19 cellular contexts compared by ENCODE assay signal in the genomic region with DNA sequence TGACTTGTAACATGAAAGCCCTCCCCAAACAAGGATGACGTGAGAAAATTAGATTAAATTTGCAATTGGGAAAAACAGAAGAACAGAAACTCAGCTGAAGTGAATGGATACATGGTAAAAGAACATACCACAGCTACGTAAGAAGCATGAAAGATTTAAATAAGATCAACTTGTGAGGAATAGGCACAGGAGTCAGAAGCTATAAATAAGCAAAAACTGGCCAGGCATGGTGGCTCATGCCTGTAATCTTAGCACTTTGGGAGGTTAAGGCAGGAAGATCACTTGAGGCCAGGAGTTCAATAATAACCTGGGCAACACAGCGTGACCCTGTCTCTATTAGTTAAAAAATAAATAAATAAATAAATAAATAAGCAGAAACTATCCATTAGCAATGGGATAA. TPM values are rescaled to one million over a fixed set of nuclear protein-coding genes. Genes with fewer than 3 reads are reported as not detected.
A peak's percentile ranks its signal among the peaks of the same experiment; 100 is the strongest.
DNase-seq lines count a peak whose midpoint lies in the region; ATAC-seq and TF ChIP-seq lines count a peak whose summit lies in the region.
"Had no signal": no experiment of that assay in that cellular context is flagged by ENCODE, and none has a peak within 500 bp of the region (broad histone marks: within the 10 kb centered on the region; RNA-seq: fewer than 3 reads in every experiment).

No MANE protein-coding gene starts in this region.

- H3K27ac ChIP-seq in endodermal cell (ENCODE audit: low read depth, low read length) (no peak overlapping the region), gastrocnemius medialis (peak overlapping the region; percentile 71 to 80 (median 78))
- H3K27ac ChIP-seq: BLaER1 had no signal

- TF ChIP-seq CTCF in endodermal cell (conservative IDR thresholded peaks at IDR 0.05) (no peak), gastrocnemius medialis (IDR thresholded peaks at IDR 0.05 in 4 of 5, conservative IDR thresholded peaks at IDR 0.05 in 1 of 5) (no peak)

- ATAC-seq in gastrocnemius medialis: peak; percentile 93 to 94

- H3K4me3 Mint-ChIP-seq in activated naive CD8-positive, alpha-beta T cell: no peak overlapping the region
- no peak overlapping the region for H3K4me3 Mint-ChIP-seq in activated naive CD8-positive, alpha-beta T cell treated with anti-CD3 and anti-CD28 coated beads for 36 hours
- no peak overlapping the region for H3K4me3 Mint-ChIP-seq in endodermal cell
- no peak overlapping the region for H3K4me3 Mint-ChIP-seq in activated naive CD4-positive, alpha-beta T cell treated with anti-CD3 and anti-CD28 coated beads for 36 hours
- H3K4me3 Mint-ChIP-seq: CD14-positive monocyte; CD4-positive, alpha-beta memory T cell had no signal

- peak overlapping the region; percentile 46 for H3K27ac Mint-ChIP-seq in activated naive CD8-positive, alpha-beta T cell
- no peak overlapping the region for H3K27ac Mint-ChIP-seq in activated naive CD8-positive, alpha-beta T cell treated with anti-CD3 and anti-CD28 coated beads for 36 hours
- peak overlapping the region; percentile 40 for H3K27ac Mint-ChIP-seq in endodermal cell
- H3K27ac Mint-ChIP-seq in activated naive CD4-positive, alpha-beta T cell treated with anti-CD3 and anti-CD28 coated beads for 36 hours: no peak overlapping the region

- H3K9me3 ChIP-seq in endodermal cell (ENCODE audit: control insufficient read depth, low read length) (no peaks in the 10 kb centered on the region), gastrocnemius medialis (no peaks in the 10 kb centered on the region)
- H3K9me3 ChIP-seq: BLaER1, HAP-1 had no signal

- no peak for TF ChIP-seq POLR2A in gastrocnemius medialis (IDR thresholded peaks at IDR 0.05)

- CTCF ChIA-PET in activated naive CD4-positive, alpha-beta T cell treated with anti-CD3 and anti-CD28 coated beads for 36 hours (lab: Charles Lee): no interaction called here

- H3K4me3 ChIP-seq in endodermal cell (ENCODE audit: low read length) (no peak overlapping the region), gastrocnemius medialis (no peak overlapping the region)
- H3K4me3 ChIP-seq: BLaER1, HAP-1 had no signal

- H3K36me3 Mint-ChIP-seq in activated naive CD8-positive, alpha-beta T cell: peaks cover 11% of the 10 kb centered on the region
- H3K36me3 Mint-ChIP-seq in activated naive CD8-positive, alpha-beta T cell treated with anti-CD3 and anti-CD28 coated beads for 36 hours: peaks cover 13% of the 10 kb centered on the region
- peaks cover 51% of the 10 kb centered on the region for H3K36me3 Mint-ChIP-seq in endodermal cell (ENCODE audit: low read depth)
- H3K36me3 Mint-ChIP-seq in activated naive CD4-positive, alpha-beta T cell treated with anti-CD3 and anti-CD28 coated beads for 36 hours (ENCODE audit: low read depth): peaks cover 17% of the 10 kb centered on the region

- H3K4me1 ChIP-seq in endodermal cell (ENCODE audit: control insufficient read depth, insufficient read depth, low read length) (no peaks in the 10 kb centered on the region), gastrocnemius medialis (peaks cover 24% of the 10 kb centered on the region in 2 donors)
- H3K4me1 ChIP-seq: BLaER1 had no signal

- H3K9ac ChIP-seq in endodermal cell (ENCODE audit: extremely low read depth, low read length, poor library complexity, severe bottlenecking): no peak overlapping the region
- H3K9ac ChIP-seq: BLaER1 had no signal

- intact Hi-C loops in gastrocnemius medialis (cut with DNase I; ENCODE audit: low total_unique reads): no loop called here
- intact Hi-C loops in activated naive CD4-positive, alpha-beta T cell treated with anti-CD3 and anti-CD28 coated beads for 36 hours (cut with micrococcal nuclease): no loop called here

- 89 to 98% methylated on average over 1 to 2 of the region's 3 CpGs for WGBS in endodermal cell (ENCODE audit: insufficient coverage in 1 of 2, insufficient read length in 1 of 2), 2 experiments

- DNase-seq in activated naive CD8-positive, alpha-beta T cell treated with anti-CD3 and anti-CD28 coated beads for 36 hours: no peak
- DNase-seq in endodermal cell (no peak), gastrocnemius medialis (peak; percentile 9 to 30), COLO829 (ENCODE audit: low spot score) (no peak), foreskin melanocyte (no peak)
- no peak for DNase-seq in activated naive CD4-positive, alpha-beta T cell treated with anti-CD3 and anti-CD28 coated beads for 36 hours
- DNase-seq: 8988T; Calu3; CD4-positive, alpha-beta memory T cell; DMS79 treated with DMSO at 0.1 percent for 48 hours; GF-D8; IMR-90 had no signal

- in situ Hi-C loops in gastrocnemius medialis (cut with MboI; ENCODE audit: low sequenced_read_pairs in 4 of 4): no loop called here

- H3K4me1 Mint-ChIP-seq in activated naive CD8-positive, alpha-beta T cell (ENCODE audit: low read depth): peaks cover 12% of the 10 kb centered on the region
- no peaks in the 10 kb centered on the region for H3K4me1 Mint-ChIP-seq in activated naive CD8-positive, alpha-beta T cell treated with anti-CD3 and anti-CD28 coated beads for 36 hours
- H3K4me1 Mint-ChIP-seq in endodermal cell: peaks cover 8% of the 10 kb centered on the region
- peaks cover 8% of the 10 kb centered on the region for H3K4me1 Mint-ChIP-seq in activated naive CD4-positive, alpha-beta T cell treated with anti-CD3 and anti-CD28 coated beads for 36 hours (ENCODE audit: low read depth)
- H3K4me1 Mint-ChIP-seq: CD14-positive monocyte had no signal

- H3K27me3 Mint-ChIP-seq in activated naive CD8-positive, alpha-beta T cell: no peaks in the 10 kb centered on the region
- no peaks in the 10 kb centered on the region for H3K27me3 Mint-ChIP-seq in activated naive CD8-positive, alpha-beta T cell treated with anti-CD3 and anti-CD28 coated beads for 36 hours
- no peaks in the 10 kb centered on the region for H3K27me3 Mint-ChIP-seq in endodermal cell (ENCODE audit: insufficient read depth)
- no peaks in the 10 kb centered on the region for H3K27me3 Mint-ChIP-seq in activated naive CD4-positive, alpha-beta T cell treated with anti-CD3 and anti-CD28 coated beads for 36 hours (ENCODE audit: low read depth)
- H3K27me3 Mint-ChIP-seq: CD4-positive, alpha-beta memory T cell had no signal

- no peaks in the 10 kb centered on the region for H3K9me3 Mint-ChIP-seq in activated naive CD8-positive, alpha-beta T cell (ENCODE audit: low read depth)
- H3K9me3 Mint-ChIP-seq in activated naive CD8-positive, alpha-beta T cell treated with anti-CD3 and anti-CD28 coated beads for 36 hours: no peaks in the 10 kb centered on the region
- H3K9me3 Mint-ChIP-seq in endodermal cell: no peaks in the 10 kb centered on the region
- no peaks in the 10 kb centered on the region for H3K9me3 Mint-ChIP-seq in activated naive CD4-positive, alpha-beta T cell treated with anti-CD3 and anti-CD28 coated beads for 36 hours
- H3K9me3 Mint-ChIP-seq: CD14-positive monocyte; CD4-positive, alpha-beta memory T cell had no signal

- H3K36me3 ChIP-seq in endodermal cell (ENCODE audit: control insufficient read depth, insufficient read depth, low read length): peaks cover 56% of the 10 kb centered on the region
- peaks cover 0 to 8% of the 10 kb centered on the region in 2 donors for H3K36me3 ChIP-seq in gastrocnemius medialis

- H3K27me3 ChIP-seq in endodermal cell (ENCODE audit: control insufficient read depth, insufficient read depth, low read length, poor library complexity, severe bottlenecking): no peaks in the 10 kb centered on the region
- no peaks in the 10 kb centered on the region for H3K27me3 ChIP-seq in gastrocnemius medialis

RNA-seq across cellular contexts. Expression of a gene that starts 33.6 kb away (rescaled TPM):
- total RNA-seq in activated naive CD8-positive, alpha-beta T cell treated with anti-CD3 and anti-CD28 coated beads for 36 hours: not detected
- total RNA-seq in endodermal cell (not detected), gastrocnemius medialis (not detected)
- not detected for polyA plus RNA-seq in endodermal cell (2013, experiment 1 of 2)
- not detected for polyA plus RNA-seq in endodermal cell (2013, experiment 2 of 2)
- total RNA-seq in activated naive CD4-positive, alpha-beta T cell treated with anti-CD3 and anti-CD28 coated beads for 36 hours: not detected
- total RNA-seq: A673; Calu3; CD4-positive, alpha-beta memory T cell; H1; IMR-90 had no signal
- polyA plus RNA-seq: AG04450; CD14-positive monocyte; CD4-positive, alpha-beta memory T cell; H1; IMR-90 had no signal

Comparison
In these comparisons a context has a peak if more than half of its experiments do, and no peak if none do; other contexts are left out.
1. H3K27ac Mint-ChIP-seq: peak in activated naive CD8-positive, alpha-beta T cell (single experiment) and endodermal cell (single experiment); none in activated naive CD8-positive, alpha-beta T cell treated with anti-CD3 and anti-CD28 coated beads for 36 hours (single experiment) and activated naive CD4-positive, alpha-beta T cell treated with anti-CD3 and anti-CD28 coated beads for 36 hours (single experiment).
2. DNase-seq: peak in gastrocnemius medialis (2 of 2); none in activated naive CD8-positive, alpha-beta T cell treated with anti-CD3 and anti-CD28 coated beads for 36 hours (single experiment), endodermal cell (single experiment), COLO829 (single experiment), activated naive CD4-positive, alpha-beta T cell treated with anti-CD3 and anti-CD28 coated beads for 36 hours (single experiment) and foreskin melanocyte (single experiment).